Comparison of ENCODE assay signal across 18 cellular contexts in the genomic region with DNA sequence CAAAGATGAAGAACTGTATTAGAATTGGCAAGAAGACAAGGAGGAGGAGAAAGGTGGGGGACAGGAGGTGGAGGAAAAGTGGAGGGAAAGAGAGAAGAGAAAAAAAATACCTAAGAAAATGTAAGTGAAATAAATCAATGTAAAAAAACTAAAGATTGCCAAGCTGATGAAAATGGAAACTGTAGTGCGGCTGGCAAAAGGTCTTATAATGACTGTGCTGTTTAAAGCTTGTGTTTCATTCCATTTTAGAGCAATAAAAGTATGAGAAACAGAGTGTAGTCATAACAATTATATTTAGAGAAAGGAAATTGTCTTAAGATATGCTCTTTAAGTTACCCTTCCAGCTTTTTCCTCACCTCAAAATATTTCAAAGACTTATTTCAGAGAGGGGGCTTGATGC.
"Had no signal": no experiment of that assay in that cellular context is flagged by ENCODE, and none has a peak within 500 bp of the region (broad histone marks: within the 10 kb centered on the region; RNA-seq: fewer than 3 reads in every experiment).

No MANE protein-coding gene starts in this region.

- H3K4me1 ChIP-seq: body of pancreas, colonic mucosa, pancreas, spleen, testis, upper lobe of left lung had no signal

- H3K4me3 Mint-ChIP-seq: activated CD4-positive, alpha-beta memory T cell treated with anti-CD3 and anti-CD28 coated beads, Interleukin-2, amount 10 ng/mL, durations not matched to agents 7 days and 5 days; activated CD4-positive, alpha-beta T cell treated with anti-CD3 and anti-CD28 coated beads for 36 hours; activated naive CD8-positive, alpha-beta T cell; activated T-cell treated with anti-CD3 and anti-CD28 coated beads, Interleukin-2, amount 50 U/mL, for 72 hours; stimulated activated naive CD8-positive, alpha-beta T cell treated with anti-CD3 and anti-CD28 coated beads, Interleukin-15, amount 100 ng/mL, for 72 hours had no signal

- ATAC-seq: activated CD4-positive, alpha-beta T cell treated with anti-CD3 and anti-CD28 coated beads for 36 hours; activated T-cell treated with anti-CD3 and anti-CD28 coated beads, Interleukin-2, amount 50 U/mL, for 72 hours; body of pancreas; left cardiac atrium; pancreas; stimulated activated naive CD8-positive, alpha-beta T cell treated with anti-CD3 and anti-CD28 coated beads, Interleukin-15, amount 100 ng/mL, for 72 hours had no signal

- H3K36me3 ChIP-seq: colonic mucosa, pancreas, sigmoid colon, spleen, upper lobe of left lung had no signal

- H3K27me3 ChIP-seq: body of pancreas, colonic mucosa, pancreas, sigmoid colon, spleen, testis, upper lobe of left lung had no signal

- H3K27ac Mint-ChIP-seq: activated CD4-positive, alpha-beta memory T cell treated with anti-CD3 and anti-CD28 coated beads, Interleukin-2, amount 10 ng/mL, durations not matched to agents 7 days and 5 days; activated CD4-positive, alpha-beta T cell treated with anti-CD3 and anti-CD28 coated beads for 36 hours; activated naive CD8-positive, alpha-beta T cell; activated T-cell treated with anti-CD3 and anti-CD28 coated beads, Interleukin-2, amount 50 U/mL, for 72 hours; stimulated activated naive CD8-positive, alpha-beta T cell treated with anti-CD3 and anti-CD28 coated beads, Interleukin-15, amount 100 ng/mL, for 72 hours had no signal

- H3K36me3 Mint-ChIP-seq: activated naive CD8-positive, alpha-beta T cell had no signal

- H3K27ac ChIP-seq: body of pancreas, colonic mucosa, pancreas, sigmoid colon, spleen, testis, upper lobe of left lung had no signal

- H3K27me3 Mint-ChIP-seq: activated CD4-positive, alpha-beta memory T cell treated with anti-CD3 and anti-CD28 coated beads, Interleukin-2, amount 10 ng/mL, durations not matched to agents 7 days and 5 days; activated CD4-positive, alpha-beta T cell treated with anti-CD3 and anti-CD28 coated beads for 36 hours; activated naive CD8-positive, alpha-beta T cell; stimulated activated naive CD8-positive, alpha-beta T cell treated with anti-CD3 and anti-CD28 coated beads, Interleukin-15, amount 100 ng/mL, for 72 hours had no signal

- H3K9me3 ChIP-seq: body of pancreas, colonic mucosa, pancreas, sigmoid colon, testis, upper lobe of left lung had no signal

- H3K4me3 ChIP-seq: body of pancreas, colonic mucosa, lung, pancreas, sigmoid colon, spleen, testis, upper lobe of left lung had no signal

- H3K4me1 Mint-ChIP-seq: activated CD4-positive, alpha-beta memory T cell treated with anti-CD3 and anti-CD28 coated beads, Interleukin-2, amount 10 ng/mL, durations not matched to agents 7 days and 5 days; activated CD4-positive, alpha-beta T cell treated with anti-CD3 and anti-CD28 coated beads for 36 hours; stimulated activated naive CD8-positive, alpha-beta T cell treated with anti-CD3 and anti-CD28 coated beads, Interleukin-15, amount 100 ng/mL, for 72 hours had no signal

- DNase-seq: activated CD4-positive, alpha-beta memory T cell treated with anti-CD3 and anti-CD28 coated beads, Interleukin-2, amount 10 ng/mL, durations not matched to agents 7 days and 5 days; activated CD4-positive, alpha-beta T cell treated with anti-CD3 and anti-CD28 coated beads for 36 hours; activated gamma-delta T cell treated with Interleukin-2 at 50 U/mL for 16 hours; activated T-cell treated with anti-CD3 and anti-CD28 coated beads, Interleukin-2, amount 50 U/mL, for 72 hours; amygdala; body of pancreas; caudate nucleus; colonic mucosa; left cardiac atrium; midbrain; pancreas; sigmoid colon; spleen; stimulated activated naive CD8-positive, alpha-beta T cell treated with anti-CD3 and anti-CD28 coated beads, Interleukin-15, amount 100 ng/mL, for 72 hours; testis; upper lobe of left lung had no signal
